2 cellular contexts compared by ENCODE assay signal in genomic region chr10:13930123-13930522, GRCh38.
TF ChIP-seq lines count a peak whose summit lies in the region.

No MANE protein-coding gene starts in this region.

TF ChIP-seq in K562, 482 proteins besides CTCF, POLR2A, EP300 and RAD21 (continued from another document and continues in another):
- peak; percentile 57 for TF ChIP-seq NCOR1 (IDR thresholded peaks at IDR 0.05)
- no peak for TF ChIP-seq THRAP3 (IDR thresholded peaks at IDR 0.05; ENCODE audit: borderline replicate concordance)
- no peak for TF ChIP-seq TAF7 (tag; IDR thresholded peaks at IDR 0.05)
- TF ChIP-seq NRF1 (conservative IDR thresholded peaks at IDR 0.05 in 1 of 2, IDR thresholded peaks at IDR 0.05 in 1 of 2): peak; percentile 39 to 43; a peak in 3 of 4 replicates
- TF ChIP-seq RCOR1 (IDR thresholded peaks at IDR 0.05; ENCODE audit: borderline replicate concordance in 1 of 2, low read depth in 2 of 2, low read length in 2 of 2): peak in 1 of 2 experiments; percentile 60; a peak in 2 of 4 replicates
- peak; percentile 65 for TF ChIP-seq PML (IDR thresholded peaks at IDR 0.05; ENCODE audit: low read length)
- TF ChIP-seq TCF3 (CRISPR knock-in tag; IDR thresholded peaks at IDR 0.05): peak; percentile 88
- TF ChIP-seq MLLT1 (IDR thresholded peaks at IDR 0.05): peak in 1 of 2 experiments; percentile 70; a peak in 1 of 4 replicates
- TF ChIP-seq STAT5A (IDR thresholded peaks at IDR 0.05; ENCODE audit: borderline replicate concordance, low read length): peak; percentile 59; the same call in 1 of the 2 replicates
- peak; percentile 87 for TF ChIP-seq TEAD4 (IDR thresholded peaks at IDR 0.05; ENCODE audit: low read length)
- TF ChIP-seq TEAD4 (CRISPR knock-in tag; IDR thresholded peaks at IDR 0.05; ENCODE audit: borderline replicate concordance): no peak
- TF ChIP-seq POLR2AphosphoS5 (IDR thresholded peaks at IDR 0.05; ENCODE audit: control insufficient read depth, insufficient read depth, low read depth, low read length): peak; percentile 55; the same call in 1 of the 2 replicates
- TF ChIP-seq, protein P1, sequence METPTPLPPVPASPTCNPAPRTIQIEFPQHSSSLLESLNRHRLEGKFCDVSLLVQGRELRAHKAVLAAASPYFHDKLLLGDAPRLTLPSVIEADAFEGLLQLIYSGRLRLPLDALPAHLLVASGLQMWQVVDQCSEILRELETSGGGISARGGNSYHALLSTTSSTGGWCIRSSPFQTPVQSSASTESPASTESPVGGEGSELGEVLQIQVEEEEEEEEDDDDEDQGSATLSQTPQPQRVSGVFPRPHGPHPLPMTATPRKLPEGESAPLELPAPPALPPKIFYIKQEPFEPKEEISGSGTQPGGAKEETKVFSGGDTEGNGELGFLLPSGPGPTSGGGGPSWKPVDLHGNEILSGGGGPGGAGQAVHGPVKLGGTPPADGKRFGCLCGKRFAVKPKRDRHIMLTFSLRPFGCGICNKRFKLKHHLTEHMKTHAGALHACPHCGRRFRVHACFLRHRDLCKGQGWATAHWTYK (CRISPR knock-in tag; IDR thresholded peaks at IDR 0.05): no peak
- TF ChIP-seq PBX2 (CRISPR knock-in tag; IDR thresholded peaks at IDR 0.05; ENCODE audit: low read depth): no peak
- peak; percentile 75 for TF ChIP-seq PBX2 (tag; conservative IDR thresholded peaks at IDR 0.05; ENCODE audit: low read depth)
- peak; percentile 78 to 81 for TF ChIP-seq KDM1A (IDR thresholded peaks at IDR 0.05)
- TF ChIP-seq CXXC5 (CRISPR knock-in tag; IDR thresholded peaks at IDR 0.05): peak; percentile 76
- 0 out of 2 replicates have a peak, but pooled peaks have one; percentile 17 for TF ChIP-seq CTBP1 (IDR thresholded peaks at IDR 0.05; ENCODE audit: borderline replicate concordance)
- peak; percentile 37; the same call in 1 of the 2 replicates for TF ChIP-seq GATA2 (CRISPR knock-in tag; IDR thresholded peaks at IDR 0.05)
- TF ChIP-seq HDAC1 (IDR thresholded peaks at IDR 0.05): peak in 1 of 2 experiments; percentile 50; a peak in 1 of 4 replicates
- 0 out of 2 replicates have a peak, but pooled peaks have one; percentile 51 for TF ChIP-seq RNF2 (IDR thresholded peaks at IDR 0.05)
- TF ChIP-seq TCF7 (IDR thresholded peaks at IDR 0.05; ENCODE audit: borderline replicate concordance): no peak
- 0 out of 2 replicates have a peak, but pooled peaks have one; percentile 28 for TF ChIP-seq DPF2 (IDR thresholded peaks at IDR 0.05)
- peak; percentile 93 for TF ChIP-seq MEIS2 (IDR thresholded peaks at IDR 0.05; ENCODE audit: partially characterized antibody)
- TF ChIP-seq CBFA2T3 (IDR thresholded peaks at IDR 0.05): peak; percentile 87
- TF ChIP-seq CBFA2T2 (conservative IDR thresholded peaks at IDR 0.05): peak; percentile 70
- TF ChIP-seq IRF2 (CRISPR knock-in tag; IDR thresholded peaks at IDR 0.05): no peak
- peak; percentile 65 for TF ChIP-seq SOX6 (IDR thresholded peaks at IDR 0.05)
- TF ChIP-seq ZNF589 (CRISPR knock-in tag; IDR thresholded peaks at IDR 0.05; ENCODE audit: low read depth): no peak
- TF ChIP-seq BCL6 (CRISPR knock-in tag; IDR thresholded peaks at IDR 0.05): no peak
- TF ChIP-seq NR2C2 (CRISPR knock-in tag; IDR thresholded peaks at IDR 0.05): no peak
- no peak for TF ChIP-seq NR2C2 (tag; IDR thresholded peaks at IDR 0.05)
- TF ChIP-seq HES1 (IDR thresholded peaks at IDR 0.05; ENCODE audit: low read depth): peak; percentile 88

TF ChIP-seq in HepG2, 621 proteins besides CTCF, POLR2A, EP300 and RAD21 (continued from another document):
- no peak for TF ChIP-seq ZFYVE20 (CRISPR knock-in tag; IDR thresholded peaks at IDR 0.05; ENCODE audit: borderline replicate concordance, low read depth)
- TF ChIP-seq ZNF264 (CRISPR knock-in tag; IDR thresholded peaks at IDR 0.05): no peak
- no peak for TF ChIP-seq SP5 (CRISPR knock-in tag; IDR thresholded peaks at IDR 0.05; ENCODE audit: borderline replicate concordance, low read depth)
